Comparison of ENCODE assay signal across 8 cellular contexts in genomic region chr12:124036117-124037109, GRCh38.
DNase-seq lines count a peak whose midpoint lies in the region; ATAC-seq and TF ChIP-seq lines count a peak whose summit lies in the region.

No MANE protein-coding gene starts in this region.

- POLR2A ChIA-PET in AG04450 (lab: Yijun Ruan, JAX): interaction anchor here (0.6 kb wide), 2 partner anchors 55 to 815 kb away, joined by 5 to 8 read pairs; no protein-coding TSS in a partner anchor

- H3K27ac ChIP-seq in AG04450 (ENCODE audit: low read depth, low read length): no peak overlapping the region

- CTCF ChIA-PET in AG04450 (lab: Charles Lee): interaction anchor here (0.7 to 3.2 kb wide), 14 partner anchors 11 to 909 kb away, joined by 3 to 24 read pairs (median 4); no protein-coding TSS in a partner anchor

- ATAC-seq in GM19452 (IDR thresholded peaks at IDR 0.05; ENCODE audit: unreplicated experiment): no peak

- H3K4me3 ChIP-seq in AG04450 (ENCODE audit: low read depth, low read length) (no peak overlapping the region), fibroblast of mammary gland (ENCODE audit: control insufficient read depth, low read depth, low read length) (no peak overlapping the region)

- DNase-seq in AG04450 (ENCODE audit: low read depth, low spot score) (peak; percentile 15), GM13977 (ENCODE audit: low spot score) (peak; percentile 77), NCI-H446 treated with DMSO at 0.1 percent for 48 hours (lab: John Stamatoyannopoulos, UW) (peak; percentile 22), activated T-cell treated with anti-CD3 and anti-CD28 coated beads for 1 hour (ENCODE audit: low read depth) (peak; percentile 35), fibroblast of mammary gland (ENCODE audit: low read depth) (peak; percentile 52), nucleus accumbens (lab: John Stamatoyannopoulos, UW) (peak in 30 of 56 donors; percentile 4 to 61 (median 26)), GDM1 (lab: John Stamatoyannopoulos, UW) (no peak)

- no peaks in the 10 kb centered on the region for H3K27me3 ChIP-seq in AG04450 (ENCODE audit: control insufficient read depth, insufficient read depth, low read length)

- no peaks in the 10 kb centered on the region for H3K9me3 ChIP-seq in AG04450 (ENCODE audit: control insufficient read depth, insufficient read depth, low read length)

- peak; percentile 93 for TF ChIP-seq CTCF in AG04450 (IDR thresholded peaks at IDR 0.05; ENCODE audit: low read depth, low read length)
- TF ChIP-seq CTCF in GM13977 (IDR thresholded peaks at IDR 0.05; ENCODE audit: extremely low read depth, insufficient read depth, missing control alignments): peak; percentile 88
- TF ChIP-seq CTCF in fibroblast of mammary gland (conservative IDR thresholded peaks at IDR 0.05; ENCODE audit: control insufficient read depth, insufficient read depth, low read depth, low read length): peak; percentile 95

- in situ Hi-C loops in GM13977 (cut with MboI; ENCODE audit: low pct_unique_long_range_greater_than_20kb, low sequenced_read_pairs, unreplicated experiment): loop anchor here (25.0 kb wide), 1 partner anchor 276 kb away; no protein-coding TSS in a partner anchor
